Comparison of ENCODE assay signal across 8 cellular contexts in the genomic region with DNA sequence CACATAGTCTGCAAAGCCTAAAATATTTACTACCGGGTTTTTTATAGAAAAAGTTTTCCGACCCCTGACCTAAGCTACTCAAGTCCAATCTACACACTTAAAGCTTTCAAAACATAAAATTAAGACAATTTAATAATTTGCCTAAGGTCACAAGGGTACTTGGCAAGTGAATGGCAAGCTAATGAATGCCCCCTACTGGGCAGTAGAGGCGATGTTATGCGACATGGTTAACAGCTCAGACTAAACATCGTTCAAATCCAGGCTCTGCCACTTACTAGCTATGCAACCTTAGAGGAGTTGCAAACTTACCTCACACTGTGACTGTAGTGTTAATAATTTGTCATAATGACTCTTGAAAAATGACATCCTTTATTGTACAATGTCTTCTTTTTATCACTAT.
DNase-seq lines count a peak whose midpoint lies in the region; ATAC-seq and TF ChIP-seq lines count a peak whose summit lies in the region.

No MANE protein-coding gene starts in this region.

- ATAC-seq in HG03342 (IDR thresholded peaks at IDR 0.05; ENCODE audit: unreplicated experiment) (peak; percentile 67), GM18517 (IDR thresholded peaks at IDR 0.05; ENCODE audit: unreplicated experiment) (no peak)

- H3K79me2 ChIP-seq in neural progenitor cell (ENCODE audit: low read depth), result no peaks in the 10 kb centered on the region

- H3K9ac ChIP-seq in NT2/D1 (ENCODE audit: insufficient read length, low read depth) (no peak overlapping the region), neural progenitor cell (no peak overlapping the region)

- H3K36me3 Mint-ChIP-seq in endothelial cell (ENCODE audit: low read depth, unreplicated experiment), result peaks cover 3% of the 10 kb centered on the region
- no peaks in the 10 kb centered on the region for H3K36me3 Mint-ChIP-seq in neural progenitor cell
- H3K36me3 Mint-ChIP-seq in T-helper 2 cell treated with Interferon-gamma antibody and Interleukin-4, amounts not matched to agents 5 μg/mL and 100 μg/mL, for 36 hours (ENCODE audit: low read depth), result no peaks in the 10 kb centered on the region

- no peak overlapping the region for H3K27ac ChIP-seq in neural progenitor cell

- DNase-seq in CD1c-positive myeloid dendritic cell (ENCODE audit: extremely low spot score), result peak; percentile 23
- peak; percentile 64 for DNase-seq in NT2/D1 (ENCODE audit: low read depth, low spot score)
- DNase-seq in endothelial cell (ENCODE audit: low spot score), result peak; percentile 13
- DNase-seq in neural progenitor cell (ENCODE audit: low spot score), result peak; percentile 57
- no peak for DNase-seq in T-helper 2 cell treated with Interferon-gamma antibody and Interleukin-4, amounts not matched to agents 5 μg/mL and 100 μg/mL, for 36 hours (ENCODE audit: low spot score)
- DNase-seq in hepatic stellate cell (ENCODE audit: low spot score), result no peak

- H3K9me3 Mint-ChIP-seq in endothelial cell (ENCODE audit: unreplicated experiment) (no peaks in the 10 kb centered on the region), neural progenitor cell (peaks cover under 1% of the 10 kb centered on the region)
- no peaks in the 10 kb centered on the region for H3K9me3 Mint-ChIP-seq in T-helper 2 cell treated with Interferon-gamma antibody and Interleukin-4, amounts not matched to agents 5 μg/mL and 100 μg/mL, for 36 hours

- H3K27ac Mint-ChIP-seq in endothelial cell (ENCODE audit: unreplicated experiment) (no peak overlapping the region), neural progenitor cell (no peak overlapping the region)
- H3K27ac Mint-ChIP-seq in T-helper 2 cell treated with Interferon-gamma antibody and Interleukin-4, amounts not matched to agents 5 μg/mL and 100 μg/mL, for 36 hours, result no peak overlapping the region

- no peaks in the 10 kb centered on the region for H3K9me3 ChIP-seq in NT2/D1 (ENCODE audit: insufficient read depth, low read length)
- H3K9me3 ChIP-seq in neural progenitor cell (ENCODE audit: low read depth), result no peaks in the 10 kb centered on the region

- H3K4me3 Mint-ChIP-seq in endothelial cell (ENCODE audit: unreplicated experiment) (no peak overlapping the region), neural progenitor cell (no peak overlapping the region)
- H3K4me3 Mint-ChIP-seq in T-helper 2 cell treated with Interferon-gamma antibody and Interleukin-4, amounts not matched to agents 5 μg/mL and 100 μg/mL, for 36 hours, result no peak overlapping the region

- no peaks in the 10 kb centered on the region for H3F3A ChIP-seq in neural progenitor cell (ENCODE audit: low read depth)

- H2AFZ ChIP-seq in neural progenitor cell (replicated peaks), result no peak overlapping the region

- H3K36me3 ChIP-seq in NT2/D1 (ENCODE audit: insufficient read depth, insufficient read length, low read length) (no peaks in the 10 kb centered on the region), neural progenitor cell (no peaks in the 10 kb centered on the region)

- no peak overlapping the region for H3K4me2 ChIP-seq in neural progenitor cell

- TF ChIP-seq CTCF in endothelial cell (IDR thresholded peaks at IDR 0.05; ENCODE audit: unreplicated experiment), result peak; percentile 79
- TF ChIP-seq CTCF in neural progenitor cell (IDR thresholded peaks at IDR 0.05), result peak; percentile 70

- no peaks in the 10 kb centered on the region for H3K27me3 Mint-ChIP-seq in endothelial cell (ENCODE audit: unreplicated experiment)
- H3K27me3 Mint-ChIP-seq in neural progenitor cell (ENCODE audit: insufficient read depth, low read depth), result no peaks in the 10 kb centered on the region
- H3K27me3 Mint-ChIP-seq in T-helper 2 cell treated with Interferon-gamma antibody and Interleukin-4, amounts not matched to agents 5 μg/mL and 100 μg/mL, for 36 hours (ENCODE audit: low read depth), result no peaks in the 10 kb centered on the region

- H3K4me3 ChIP-seq in NT2/D1 (ENCODE audit: insufficient read length, low read depth) (no peak overlapping the region), neural progenitor cell (no peak overlapping the region)

- no peaks in the 10 kb centered on the region for H4K20me1 ChIP-seq in neural progenitor cell (ENCODE audit: low read depth)

- no peaks in the 10 kb centered on the region for H3K27me3 ChIP-seq in NT2/D1 (ENCODE audit: insufficient read depth, insufficient read length)
- no peaks in the 10 kb centered on the region for H3K27me3 ChIP-seq in neural progenitor cell

- H3K4me1 Mint-ChIP-seq in endothelial cell (ENCODE audit: unreplicated experiment) (no peaks in the 10 kb centered on the region), neural progenitor cell (no peaks in the 10 kb centered on the region)
- no peaks in the 10 kb centered on the region for H3K4me1 Mint-ChIP-seq in T-helper 2 cell treated with Interferon-gamma antibody and Interleukin-4, amounts not matched to agents 5 μg/mL and 100 μg/mL, for 36 hours (ENCODE audit: low read depth)

- H3K4me1 ChIP-seq in NT2/D1 (ENCODE audit: insufficient read depth, insufficient read length), result no peaks in the 10 kb centered on the region
- H3K4me1 ChIP-seq in neural progenitor cell, result no peaks in the 10 kb centered on the region

Comparison
In these comparisons a context has a peak if more than half of its experiments do, and no peak if none do; other contexts are left out.
1. DNase-seq: peak in CD1c-positive myeloid dendritic cell (single experiment), NT2/D1 (single experiment), endothelial cell (single experiment) and neural progenitor cell (single experiment); none in T-helper 2 cell treated with Interferon-gamma antibody and Interleukin-4, amounts not matched to agents 5 μg/mL and 100 μg/mL, for 36 hours (single experiment) and hepatic stellate cell (single experiment).